18 cellular contexts compared by ENCODE assay signal in the genomic region with DNA sequence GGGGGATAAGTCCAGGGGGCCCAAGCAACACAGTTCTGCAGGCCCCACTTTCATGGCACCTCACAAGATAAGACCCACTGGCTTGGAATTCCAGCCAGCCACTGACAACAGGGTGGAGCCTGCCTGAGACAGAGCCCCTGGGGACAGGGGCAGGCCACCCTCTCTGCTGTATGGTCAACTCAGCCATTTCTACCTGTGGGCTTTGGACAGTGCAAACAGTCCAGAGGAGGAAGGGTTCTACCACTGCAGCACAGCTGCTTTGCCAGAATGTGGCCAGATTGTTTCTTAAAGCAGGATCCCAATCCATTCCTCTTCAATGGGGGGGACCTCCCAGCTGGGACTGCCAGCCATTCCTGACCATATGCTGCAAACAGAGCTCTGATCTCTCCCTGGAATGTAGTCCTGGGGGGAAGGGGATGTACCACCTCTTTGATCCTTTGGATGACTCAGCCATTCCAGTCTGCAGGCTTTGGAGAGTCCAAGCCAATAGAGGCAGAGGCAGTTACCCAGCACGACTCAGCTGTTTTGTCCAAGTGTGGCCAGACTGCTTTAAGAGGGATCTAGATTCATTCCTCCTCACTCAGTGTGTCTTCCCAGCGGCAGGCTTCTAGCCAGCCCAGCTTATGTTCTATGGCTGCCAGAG.
DNase-seq lines count a peak whose midpoint lies in the region; ATAC-seq and TF ChIP-seq lines count a peak whose summit lies in the region.
"Had no signal": no experiment of that assay in that cellular context is flagged by ENCODE, and none has a peak within 500 bp of the region (broad histone marks: within the 10 kb centered on the region; RNA-seq: fewer than 3 reads in every experiment).

No MANE protein-coding gene starts in this region.

- H3K27me3 ChIP-seq in upper lobe of right lung = no peaks in the 10 kb centered on the region
- no peaks in the 10 kb centered on the region for H3K27me3 ChIP-seq in transverse colon
- H3K27me3 ChIP-seq: cardiac muscle cell had no signal

- peak; percentile 51 for DNase-seq in activated effector memory CD4-positive, alpha-beta T cell treated with anti-CD3 and anti-CD28 coated beads, Interleukin-2, amount 50 U/mL, for 16 hours
- no peak for DNase-seq in activated effector memory CD4-positive, alpha-beta T cell treated with Interleukin-2 at 50 U/mL for 16 hours
- DNase-seq in astrocyte of the cerebellum (ENCODE audit: low read depth) (peak; percentile 79), islet precursor cell (peak; percentile 95), upper lobe of right lung (no peak), transverse colon (no peak)
- DNase-seq in activated CD4-positive, alpha-beta T cell treated with anti-CD3 and anti-CD28 coated beads, Interleukin-2, amount 50 U/mL, for 48 hours = no peak
- DNase-seq: activated CD4-positive, CD25-positive, alpha-beta regulatory T cell treated with anti-CD3 and anti-CD28 coated beads, Interleukin-2, amount 50 U/mL, for 72 hours; effector memory CD8-positive, alpha-beta T cell; GDM1; mucosa of descending colon; NCI-H2029 treated with DMSO at 0.1 percent for 48 hours; stimulated activated CD4-positive, alpha-beta T cell treated with anti-CD3 and anti-CD28 coated beads, Interleukin-15, amount 100 ng/mL, for 24 hours; substantia nigra had no signal

- no peak overlapping the region for H3K4me3 ChIP-seq in astrocyte of the cerebellum (ENCODE audit: low read depth, low read length)
- no peak overlapping the region for H3K4me3 ChIP-seq in upper lobe of right lung
- H3K4me3 ChIP-seq in transverse colon = no peak overlapping the region
- H3K4me3 ChIP-seq: A549, cardiac muscle cell, mucosa of descending colon had no signal

- TF ChIP-seq CTCF in astrocyte of the cerebellum (IDR thresholded peaks at IDR 0.05; ENCODE audit: low read depth, low read length, missing control alignments) = no peak
- TF ChIP-seq CTCF in upper lobe of right lung (IDR thresholded peaks at IDR 0.05) = no peak
- TF ChIP-seq CTCF in transverse colon (IDR thresholded peaks at IDR 0.05) = no peak

- H3K36me3 ChIP-seq in upper lobe of right lung = no peaks in the 10 kb centered on the region
- H3K36me3 ChIP-seq in transverse colon = no peaks in the 10 kb centered on the region
- H3K36me3 ChIP-seq: cardiac muscle cell had no signal

- H3K4me1 ChIP-seq in upper lobe of right lung = no peaks in the 10 kb centered on the region
- H3K4me1 ChIP-seq in transverse colon = no peaks in the 10 kb centered on the region
- H3K4me1 ChIP-seq: A549 had no signal

- intact Hi-C loops in upper lobe of right lung (cut with DNase I) = no loop called here
- intact Hi-C loops in transverse colon (cut with DNase I; ENCODE audit: low total_unique reads) = loop anchor here (10.0 kb wide), 1 partner anchor 788 kb away; no protein-coding TSS in a partner anchor

- no peak for TF ChIP-seq POLR2A in transverse colon (IDR thresholded peaks at IDR 0.05)

- TF ChIP-seq EP300 in transverse colon (IDR thresholded peaks at IDR 0.05; ENCODE audit: low read depth) = no peak

- in situ Hi-C loops in astrocyte of the cerebellum (cut with HindIII; ENCODE audit: low sequenced_read_pairs) (no loop called here), transverse colon (cut with MboI; ENCODE audit: low pct_ligation_motif_present in 1 of 4, low pct_unique_long_range_greater_than_20kb in 1 of 4, low sequenced_read_pairs in 3 of 4) (no loop called here)

- WGBS in transverse colon (ENCODE audit: low coverage in 1 of 2), 2 donors = 64 to 80% methylated on average over 1 to 2 of the region's 2 CpGs

- ATAC-seq in upper lobe of right lung = peak; percentile 29
- ATAC-seq in GM21367 (IDR thresholded peaks at IDR 0.05; ENCODE audit: unreplicated experiment) = no peak
- ATAC-seq: A549; activated naive CD4-positive, alpha-beta T cell treated with anti-CD3 and anti-CD28 coated beads, Interleukin-2, amount 50 U/mL, for 72 hours; effector memory CD8-positive, alpha-beta T cell; mucosa of descending colon had no signal

- H3K27ac ChIP-seq in upper lobe of right lung (no peak overlapping the region), transverse colon (no peak overlapping the region)
- H3K27ac ChIP-seq: A549, cardiac muscle cell had no signal

- H3K9me3 ChIP-seq in upper lobe of right lung (no peaks in the 10 kb centered on the region), transverse colon (peaks cover 0 to 4% of the 10 kb centered on the region in 2 donors)
- H3K9me3 ChIP-seq: A549, mucosa of descending colon had no signal

Comparison
In these comparisons a context has a peak if more than half of its experiments do, and no peak if none do; other contexts are left out.
1. DNase-seq: peak in activated effector memory CD4-positive, alpha-beta T cell treated with anti-CD3 and anti-CD28 coated beads, Interleukin-2, amount 50 U/mL, for 16 hours (single experiment), astrocyte of the cerebellum (single experiment) and islet precursor cell (single experiment); none in activated effector memory CD4-positive, alpha-beta T cell treated with Interleukin-2 at 50 U/mL for 16 hours (single experiment), upper lobe of right lung (single experiment), transverse colon (single experiment) and activated CD4-positive, alpha-beta T cell treated with anti-CD3 and anti-CD28 coated beads, Interleukin-2, amount 50 U/mL, for 48 hours (0 of 2).